7 cellular contexts compared by ENCODE assay signal in the genomic region with DNA sequence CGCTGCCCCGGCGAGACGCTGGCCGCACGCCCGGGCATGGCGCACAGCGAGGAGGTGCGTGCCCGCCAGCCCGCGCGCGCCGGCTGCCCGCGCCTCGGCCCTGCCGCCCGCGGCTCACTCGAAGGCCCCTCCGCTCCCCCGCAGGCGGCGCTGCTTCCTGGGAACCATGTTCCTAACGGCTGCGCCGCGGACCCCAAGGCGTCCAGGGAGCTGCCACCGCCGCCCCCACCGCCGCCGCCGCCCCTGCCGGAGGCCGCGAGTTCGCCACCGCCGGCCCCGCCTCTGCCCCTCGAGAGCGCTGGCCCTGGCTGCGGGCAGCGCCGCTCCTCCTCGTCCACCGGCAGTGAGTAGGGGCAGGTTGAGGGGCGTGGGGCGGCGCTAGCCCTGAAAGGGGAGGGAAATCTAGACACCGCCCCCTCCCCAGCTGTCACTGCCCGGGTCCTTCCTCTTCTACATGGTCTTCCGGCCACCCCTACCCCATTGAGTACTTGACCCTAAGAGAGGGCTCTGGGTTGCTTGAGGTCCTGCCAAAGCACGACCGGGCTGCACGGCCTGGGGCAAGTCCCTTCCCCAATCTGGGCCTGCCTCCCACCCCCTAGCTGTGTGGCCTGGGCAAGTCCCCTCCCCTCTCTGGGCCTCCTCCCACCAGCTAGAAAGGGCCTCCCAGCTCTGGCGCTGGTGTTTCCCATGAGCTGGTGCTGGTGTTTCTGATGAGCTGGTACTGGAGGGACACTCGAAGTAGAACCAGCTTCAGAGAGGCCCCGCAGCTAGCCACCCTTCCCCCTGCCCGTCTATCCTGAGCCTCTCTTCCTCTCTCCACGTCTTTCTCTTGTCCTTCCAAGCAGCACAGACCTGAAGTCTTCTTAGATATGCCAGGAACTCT. TPM values are rescaled to one million over a fixed set of nuclear protein-coding genes. Genes with fewer than 3 reads are reported as not detected.
DNase-seq lines count a peak whose midpoint lies in the region; ATAC-seq, FAIRE-seq and TF ChIP-seq lines count a peak whose summit lies in the region.

No MANE protein-coding gene starts in this region.

- H3K27ac Mint-ChIP-seq in effector memory CD8-positive, alpha-beta T cell: peak overlapping the region; percentile 4 to 71
- no peak overlapping the region for H3K27ac Mint-ChIP-seq in osteocyte (ENCODE audit: unreplicated experiment)

- no peaks in the 10 kb centered on the region for H3K9me3 Mint-ChIP-seq in effector memory CD8-positive, alpha-beta T cell
- no peaks in the 10 kb centered on the region for H3K9me3 Mint-ChIP-seq in osteocyte (ENCODE audit: unreplicated experiment)

- peaks cover 21 to 31% of the 10 kb centered on the region in 2 donors for H3K4me1 Mint-ChIP-seq in effector memory CD8-positive, alpha-beta T cell (ENCODE audit: low read depth in 2 of 2)
- peaks cover 13% of the 10 kb centered on the region for H3K4me1 Mint-ChIP-seq in osteocyte (ENCODE audit: unreplicated experiment)

- peak overlapping the region; percentile 70 to 77 for H3K4me3 Mint-ChIP-seq in effector memory CD8-positive, alpha-beta T cell
- peak overlapping the region; percentile 44 for H3K4me3 Mint-ChIP-seq in osteocyte (ENCODE audit: unreplicated experiment)

- peak; percentile 83 for FAIRE-seq in GM12892 (lab: Jason Lieb, UNC)

- peaks cover 5% of the 10 kb centered on the region for H3K36me3 Mint-ChIP-seq in effector memory CD8-positive, alpha-beta T cell (ENCODE audit: insufficient read depth)
- H3K36me3 Mint-ChIP-seq in osteocyte (ENCODE audit: unreplicated experiment): no peaks in the 10 kb centered on the region

- no peak for TF ChIP-seq POLR2A in GM12892 (IDR thresholded peaks at IDR 0.05; ENCODE audit: low read depth, low read length)

- DNase-seq in GM12892 (ENCODE audit: insufficient read length): no peak
- peak; percentile 51 for DNase-seq in NCI-H2196 treated with DMSO at 0.1 percent for 48 hours (lab: John Stamatoyannopoulos, UW; ENCODE audit: unreplicated experiment)
- DNase-seq in effector memory CD8-positive, alpha-beta T cell: no peak
- no peak for DNase-seq in osteocyte (ENCODE audit: extremely low spot score, unreplicated experiment)
- DNase-seq in AG08396 (ENCODE audit: low spot score): no peak

- ATAC-seq in effector memory CD8-positive, alpha-beta T cell (replicated peaks): peak; percentile 54
- no peak for ATAC-seq in HG03159 (IDR thresholded peaks at IDR 0.05; ENCODE audit: unreplicated experiment)
- no peak for ATAC-seq in HG03460 (IDR thresholded peaks at IDR 0.05; ENCODE audit: unreplicated experiment)

- TF ChIP-seq CTCF in osteocyte (IDR thresholded peaks at IDR 0.05): peak; percentile 15

- peaks cover 55 to 81% of the 10 kb centered on the region in 2 donors for H3K27me3 Mint-ChIP-seq in effector memory CD8-positive, alpha-beta T cell
- H3K27me3 Mint-ChIP-seq in osteocyte (ENCODE audit: unreplicated experiment): peaks cover 24% of the 10 kb centered on the region

RNA-seq across cellular contexts. Expression of a gene that starts 17.0 kb away (rescaled TPM):
- polyA plus RNA-seq in GM12892 (2012; ENCODE audit: missing spikeins): not detected
- total RNA-seq in osteocyte: 26.4 and 27.9 TPM in 2 replicates

RNA-seq across cellular contexts. Expression of a gene that starts 24.4 kb away (rescaled TPM):
- polyA plus RNA-seq in GM12892 (2012; ENCODE audit: missing spikeins): not detected
- 0.31 TPM in 1 of 2 replicates, not detected in the other for total RNA-seq in osteocyte

RNA-seq across cellular contexts. Expression of a gene that starts 29.3 kb away (rescaled TPM):
- 0.57 TPM for polyA plus RNA-seq in GM12892 (2012; ENCODE audit: missing spikeins)
- not detected in 2 replicates for total RNA-seq in osteocyte

RNA-seq across cellular contexts. Expression of a gene that starts 42.5 kb away (rescaled TPM):
- 0.11 TPM for polyA plus RNA-seq in GM12892 (2012; ENCODE audit: missing spikeins)
- 33.0 and 34.9 TPM in 2 replicates for total RNA-seq in osteocyte

RNA-seq across cellular contexts. Expression of a gene that starts 55.4 kb away (rescaled TPM):
- 46.6 TPM for polyA plus RNA-seq in GM12892 (2012; ENCODE audit: missing spikeins)
- total RNA-seq in osteocyte: 21.6 and 21.8 TPM in 2 replicates
